Comparison of ENCODE assay signal across 1 cellular context in the genomic region with DNA sequence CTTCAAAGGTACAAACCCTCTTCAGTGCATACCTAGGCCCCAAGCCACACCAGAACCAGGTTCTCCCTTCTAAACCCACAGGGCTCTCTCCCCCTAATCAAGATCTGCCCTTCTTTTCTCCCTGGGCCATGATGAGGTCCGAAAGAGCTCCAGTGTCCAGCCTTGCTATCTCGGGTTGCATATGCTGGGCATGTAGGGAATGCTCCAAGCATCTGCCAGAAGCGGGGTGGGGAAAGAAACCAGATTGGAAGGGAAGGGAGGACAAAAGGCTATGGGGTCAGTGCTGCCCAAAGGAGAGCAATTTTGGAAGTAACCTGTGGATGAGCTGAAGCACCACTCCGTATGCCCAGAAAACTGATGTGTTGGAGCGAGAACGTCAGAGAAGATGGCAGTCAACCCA.
TF ChIP-seq lines count a peak whose summit lies in the region.

No MANE protein-coding gene starts in this region.

TF ChIP-seq in GM23338, 12 proteins besides CTCF, POLR2A, EP300 and RAD21 (continued from another document):
- TF ChIP-seq, protein P1, sequence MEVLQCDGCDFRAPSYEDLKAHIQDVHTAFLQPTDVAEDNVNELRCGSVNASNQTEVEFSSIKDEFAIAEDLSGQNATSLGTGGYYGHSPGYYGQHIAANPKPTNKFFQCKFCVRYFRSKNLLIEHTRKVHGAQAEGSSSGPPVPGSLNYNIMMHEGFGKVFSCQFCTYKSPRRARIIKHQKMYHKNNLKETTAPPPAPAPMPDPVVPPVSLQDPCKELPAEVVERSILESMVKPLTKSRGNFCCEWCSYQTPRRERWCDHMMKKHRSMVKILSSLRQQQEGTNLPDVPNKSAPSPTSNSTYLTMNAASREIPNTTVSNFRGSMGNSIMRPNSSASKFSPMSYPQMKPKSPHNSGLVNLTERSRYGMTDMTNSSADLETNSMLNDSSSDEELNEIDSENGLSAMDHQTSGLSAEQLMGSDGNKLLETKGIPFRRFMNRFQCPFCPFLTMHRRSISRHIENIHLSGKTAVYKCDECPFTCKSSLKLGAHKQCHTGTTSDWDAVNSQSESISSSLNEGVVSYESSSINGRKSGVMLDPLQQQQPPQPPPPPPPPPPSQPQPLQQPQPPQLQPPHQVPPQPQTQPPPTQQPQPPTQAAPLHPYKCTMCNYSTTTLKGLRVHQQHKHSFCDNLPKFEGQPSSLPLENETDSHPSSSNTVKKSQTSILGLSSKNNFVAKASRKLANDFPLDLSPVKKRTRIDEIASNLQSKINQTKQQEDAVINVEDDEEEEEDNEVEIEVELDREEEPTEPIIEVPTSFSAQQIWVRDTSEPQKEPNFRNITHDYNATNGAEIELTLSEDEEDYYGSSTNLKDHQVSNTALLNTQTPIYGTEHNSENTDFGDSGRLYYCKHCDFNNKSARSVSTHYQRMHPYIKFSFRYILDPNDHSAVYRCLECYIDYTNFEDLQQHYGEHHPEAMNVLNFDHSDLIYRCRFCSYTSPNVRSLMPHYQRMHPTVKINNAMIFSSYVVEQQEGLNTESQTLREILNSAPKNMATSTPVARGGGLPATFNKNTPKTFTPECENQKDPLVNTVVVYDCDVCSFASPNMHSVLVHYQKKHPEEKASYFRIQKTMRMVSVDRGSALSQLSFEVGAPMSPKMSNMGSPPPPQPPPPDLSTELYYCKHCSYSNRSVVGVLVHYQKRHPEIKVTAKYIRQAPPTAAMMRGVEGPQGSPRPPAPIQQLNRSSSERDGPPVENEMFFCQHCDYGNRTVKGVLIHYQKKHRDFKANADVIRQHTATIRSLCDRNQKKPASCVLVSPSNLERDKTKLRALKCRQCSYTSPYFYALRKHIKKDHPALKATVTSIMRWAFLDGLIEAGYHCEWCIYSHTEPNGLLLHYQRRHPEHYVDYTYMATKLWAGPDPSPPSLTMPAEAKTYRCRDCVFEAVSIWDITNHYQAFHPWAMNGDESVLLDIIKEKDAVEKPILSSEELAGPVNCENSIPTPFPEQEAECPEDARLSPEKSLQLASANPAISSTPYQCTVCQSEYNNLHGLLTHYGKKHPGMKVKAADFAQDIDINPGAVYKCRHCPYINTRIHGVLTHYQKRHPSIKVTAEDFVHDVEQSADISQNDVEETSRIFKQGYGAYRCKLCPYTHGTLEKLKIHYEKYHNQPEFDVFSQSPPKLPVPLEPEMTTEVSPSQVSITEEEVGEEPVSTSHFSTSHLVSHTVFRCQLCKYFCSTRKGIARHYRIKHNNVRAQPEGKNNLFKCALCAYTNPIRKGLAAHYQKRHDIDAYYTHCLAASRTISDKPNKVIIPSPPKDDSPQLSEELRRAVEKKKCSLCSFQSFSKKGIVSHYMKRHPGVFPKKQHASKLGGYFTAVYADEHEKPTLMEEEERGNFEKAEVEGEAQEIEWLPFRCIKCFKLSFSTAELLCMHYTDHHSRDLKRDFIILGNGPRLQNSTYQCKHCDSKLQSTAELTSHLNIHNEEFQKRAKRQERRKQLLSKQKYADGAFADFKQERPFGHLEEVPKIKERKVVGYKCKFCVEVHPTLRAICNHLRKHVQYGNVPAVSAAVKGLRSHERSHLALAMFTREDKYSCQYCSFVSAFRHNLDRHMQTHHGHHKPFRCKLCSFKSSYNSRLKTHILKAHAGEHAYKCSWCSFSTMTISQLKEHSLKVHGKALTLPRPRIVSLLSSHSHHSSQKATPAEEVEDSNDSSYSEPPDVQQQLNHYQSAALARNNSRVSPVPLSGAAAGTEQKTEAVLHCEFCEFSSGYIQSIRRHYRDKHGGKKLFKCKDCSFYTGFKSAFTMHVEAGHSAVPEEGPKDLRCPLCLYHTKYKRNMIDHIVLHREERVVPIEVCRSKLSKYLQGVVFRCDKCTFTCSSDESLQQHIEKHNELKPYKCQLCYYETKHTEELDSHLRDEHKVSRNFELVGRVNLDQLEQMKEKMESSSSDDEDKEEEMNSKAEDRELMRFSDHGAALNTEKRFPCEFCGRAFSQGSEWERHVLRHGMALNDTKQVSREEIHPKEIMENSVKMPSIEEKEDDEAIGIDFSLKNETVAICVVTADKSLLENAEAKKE (CRISPR knock-in tag; IDR thresholded peaks at IDR 0.05) = no peak
- TF ChIP-seq ZNF331 (CRISPR knock-in tag; IDR thresholded peaks at IDR 0.05; ENCODE audit: low read depth) = no peak
- no peak for TF ChIP-seq POLR2AphosphoS5 (IDR thresholded peaks at IDR 0.05; ENCODE audit: low read depth)
- TF ChIP-seq EZH2 (IDR thresholded peaks at IDR 0.05; ENCODE audit: low read depth, unreplicated experiment) = no peak
- TF ChIP-seq, protein P2, sequence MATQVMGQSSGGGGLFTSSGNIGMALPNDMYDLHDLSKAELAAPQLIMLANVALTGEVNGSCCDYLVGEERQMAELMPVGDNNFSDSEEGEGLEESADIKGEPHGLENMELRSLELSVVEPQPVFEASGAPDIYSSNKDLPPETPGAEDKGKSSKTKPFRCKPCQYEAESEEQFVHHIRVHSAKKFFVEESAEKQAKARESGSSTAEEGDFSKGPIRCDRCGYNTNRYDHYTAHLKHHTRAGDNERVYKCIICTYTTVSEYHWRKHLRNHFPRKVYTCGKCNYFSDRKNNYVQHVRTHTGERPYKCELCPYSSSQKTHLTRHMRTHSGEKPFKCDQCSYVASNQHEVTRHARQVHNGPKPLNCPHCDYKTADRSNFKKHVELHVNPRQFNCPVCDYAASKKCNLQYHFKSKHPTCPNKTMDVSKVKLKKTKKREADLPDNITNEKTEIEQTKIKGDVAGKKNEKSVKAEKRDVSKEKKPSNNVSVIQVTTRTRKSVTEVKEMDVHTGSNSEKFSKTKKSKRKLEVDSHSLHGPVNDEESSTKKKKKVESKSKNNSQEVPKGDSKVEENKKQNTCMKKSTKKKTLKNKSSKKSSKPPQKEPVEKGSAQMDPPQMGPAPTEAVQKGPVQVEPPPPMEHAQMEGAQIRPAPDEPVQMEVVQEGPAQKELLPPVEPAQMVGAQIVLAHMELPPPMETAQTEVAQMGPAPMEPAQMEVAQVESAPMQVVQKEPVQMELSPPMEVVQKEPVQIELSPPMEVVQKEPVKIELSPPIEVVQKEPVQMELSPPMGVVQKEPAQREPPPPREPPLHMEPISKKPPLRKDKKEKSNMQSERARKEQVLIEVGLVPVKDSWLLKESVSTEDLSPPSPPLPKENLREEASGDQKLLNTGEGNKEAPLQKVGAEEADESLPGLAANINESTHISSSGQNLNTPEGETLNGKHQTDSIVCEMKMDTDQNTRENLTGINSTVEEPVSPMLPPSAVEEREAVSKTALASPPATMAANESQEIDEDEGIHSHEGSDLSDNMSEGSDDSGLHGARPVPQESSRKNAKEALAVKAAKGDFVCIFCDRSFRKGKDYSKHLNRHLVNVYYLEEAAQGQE (IDR thresholded peaks at IDR 0.05; ENCODE audit: unreplicated experiment) = no peak
- TF ChIP-seq STAT1 (IDR thresholded peaks at IDR 0.05; ENCODE audit: unreplicated experiment) = no peak
